ENCODE assay signal across 8 cellular contexts in the genomic region with DNA sequence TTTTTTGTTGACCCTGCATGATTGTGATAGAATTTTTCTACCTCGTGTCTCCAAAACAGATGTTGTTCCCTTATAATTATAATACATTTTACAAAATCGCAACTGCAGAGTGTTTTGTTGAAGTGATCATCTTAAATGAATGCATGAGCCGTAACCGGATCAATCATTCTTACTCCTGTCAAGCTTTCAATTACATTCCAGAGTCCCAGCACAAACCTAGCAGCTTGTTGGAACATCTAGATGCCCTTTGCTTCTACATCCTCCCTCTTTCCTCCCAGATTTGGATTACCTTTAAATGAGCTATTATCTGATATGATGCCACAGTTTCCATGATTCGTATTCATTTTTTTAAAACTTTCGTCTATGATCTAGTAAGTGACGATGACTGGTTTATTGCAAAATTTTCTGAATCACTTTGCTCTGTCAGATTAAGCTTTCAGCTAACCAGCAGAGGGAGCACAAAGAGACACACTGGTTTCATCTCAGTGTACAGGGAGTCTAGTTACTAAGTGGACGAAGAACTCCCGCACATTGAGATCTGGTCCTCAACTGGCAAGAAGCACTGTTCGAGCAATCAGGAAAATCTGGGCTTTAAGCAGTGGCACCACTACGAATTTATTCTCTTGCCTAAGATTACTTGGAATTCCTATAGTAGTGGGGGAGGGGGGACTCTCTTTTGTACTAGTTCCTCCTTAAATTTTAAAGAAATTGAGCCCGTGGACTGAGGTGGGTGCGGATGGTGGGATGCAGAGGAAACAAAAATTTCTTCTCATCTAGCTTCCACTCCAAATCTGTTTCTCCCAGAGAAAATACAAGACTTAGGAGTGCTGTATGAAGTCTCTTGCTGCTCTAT. TPM values are rescaled to one million over a fixed set of nuclear protein-coding genes. Genes with fewer than 3 reads are reported as not detected.
DNase-seq lines count a peak whose midpoint lies in the region; ATAC-seq and TF ChIP-seq lines count a peak whose summit lies in the region.

No MANE protein-coding gene starts in this region.

- no peak overlapping the region for H3K4me3 ChIP-seq in Caco-2 (ENCODE audit: low read depth, low read length)

- H3K9me3 Mint-ChIP-seq in Caco-2 (ENCODE audit: unreplicated experiment), result no peaks in the 10 kb centered on the region
- H3K9me3 Mint-ChIP-seq in activated CD8-positive, alpha-beta T cell treated with anti-CD3 and anti-CD28 coated beads for 36 hours, result no peaks in the 10 kb centered on the region

- H3K27ac Mint-ChIP-seq in Caco-2 (ENCODE audit: unreplicated experiment), result no peak overlapping the region
- no peak overlapping the region for H3K27ac Mint-ChIP-seq in activated CD8-positive, alpha-beta T cell treated with anti-CD3 and anti-CD28 coated beads for 36 hours

- no peaks in the 10 kb centered on the region for H3K27me3 ChIP-seq in Caco-2 (replicated peaks; ENCODE audit: control insufficient read depth, insufficient read depth, low read length)

- peaks cover 32% of the 10 kb centered on the region for H3K27me3 Mint-ChIP-seq in Caco-2 (ENCODE audit: insufficient read depth, unreplicated experiment)
- H3K27me3 Mint-ChIP-seq in activated CD8-positive, alpha-beta T cell treated with anti-CD3 and anti-CD28 coated beads for 36 hours, result peaks cover 21% of the 10 kb centered on the region

- H3K9me3 ChIP-seq in Caco-2, result no peaks in the 10 kb centered on the region

- intact Hi-C loops in Caco-2 (cut with micrococcal nuclease; ENCODE audit: unreplicated experiment), result loop anchor here (1.0 kb wide), 3 partner anchors 66 to 174 kb away; no protein-coding TSS in a partner anchor
- intact Hi-C loops in activated CD8-positive, alpha-beta T cell treated with anti-CD3 and anti-CD28 coated beads for 36 hours (cut with micrococcal nuclease), result loop anchor here (2.0 kb wide), 1 partner anchor 169 kb away; no protein-coding TSS in a partner anchor

- CTCF ChIA-PET in Caco-2 (lab: Charles Lee), result interaction anchor here (1.0 to 2.3 kb wide), 6 partner anchors 9 to 468 kb away, joined by 3 to 23 read pairs (median 4); a partner anchor contains a TSS
- CTCF ChIA-PET in activated CD8-positive, alpha-beta T cell treated with anti-CD3 and anti-CD28 coated beads for 36 hours (lab: Charles Lee), result interaction anchor here (0.6 to 5.6 kb wide), 39 partner anchors 8 to 469 kb away, joined by 3 to 53 read pairs (median 4); a partner anchor contains a TSS

- BruUV-seq in Caco-2 (replicated peaks; lab: Mats Ljungman, UMichigan), result no TSS peak

- H3K36me3 ChIP-seq in Caco-2 (ENCODE audit: control insufficient read depth, insufficient read depth, low read length), result no peaks in the 10 kb centered on the region

- TF ChIP-seq CTCF in Caco-2 (IDR thresholded peaks at IDR 0.05; ENCODE audit: insufficient read depth in 1 of 2, low read depth in 1 of 2, low read length in 1 of 2, severe bottlenecking in 1 of 2, unreplicated experiment in 1 of 2), result peak; percentile 52 to 70
- TF ChIP-seq CTCF in activated CD8-positive, alpha-beta T cell treated with anti-CD3 and anti-CD28 coated beads for 36 hours (IDR thresholded peaks at IDR 0.05), result peak; percentile 44

- no peaks in the 10 kb centered on the region for H3K4me1 Mint-ChIP-seq in Caco-2 (ENCODE audit: low read depth, unreplicated experiment)
- H3K4me1 Mint-ChIP-seq in activated CD8-positive, alpha-beta T cell treated with anti-CD3 and anti-CD28 coated beads for 36 hours (ENCODE audit: low read depth), result peaks cover 4% of the 10 kb centered on the region

- no peak overlapping the region for H3K4me3 Mint-ChIP-seq in Caco-2 (ENCODE audit: unreplicated experiment)
- no peak overlapping the region for H3K4me3 Mint-ChIP-seq in activated CD8-positive, alpha-beta T cell treated with anti-CD3 and anti-CD28 coated beads for 36 hours

- H3K36me3 Mint-ChIP-seq in Caco-2 (ENCODE audit: insufficient read depth, unreplicated experiment), result no peaks in the 10 kb centered on the region
- H3K36me3 Mint-ChIP-seq in activated CD8-positive, alpha-beta T cell treated with anti-CD3 and anti-CD28 coated beads for 36 hours (ENCODE audit: low read depth), result no peaks in the 10 kb centered on the region

- no peaks in the 10 kb centered on the region for H3K4me1 ChIP-seq in Caco-2

- POLR2A ChIA-PET in Caco-2 (lab: Charles Lee), result interaction anchor here (0.7 kb wide), 1 partner anchor 174 kb away, joined by 3 read pairs; no protein-coding TSS in a partner anchor
- POLR2A ChIA-PET in activated CD8-positive, alpha-beta T cell treated with anti-CD3 and anti-CD28 coated beads for 36 hours (lab: Charles Lee), result interaction anchor here (1.0 kb wide), 1 partner anchor 26 kb away, joined by 4 read pairs; no protein-coding TSS in a partner anchor

- ATAC-seq in GM18907 (IDR thresholded peaks at IDR 0.05; ENCODE audit: unreplicated experiment) (peak; percentile 79), HG03378 (IDR thresholded peaks at IDR 0.05; ENCODE audit: unreplicated experiment) (peak; percentile 83)
- ATAC-seq in activated CD8-positive, alpha-beta T cell treated with anti-CD3 and anti-CD28 coated beads for 36 hours, result peak; percentile 90

- peak; percentile 45 to 56 for DNase-seq in Caco-2
- DNase-seq in NCI-H510A treated with DMSO at 0.1 percent for 48 hours (lab: John Stamatoyannopoulos, UW), result peak; percentile 74
- peak; percentile 28 for DNase-seq in activated CD8-positive, alpha-beta T cell treated with anti-CD3 and anti-CD28 coated beads for 36 hours
- peak; percentile 71 for DNase-seq in globus pallidus (ENCODE audit: low spot score)
- DNase-seq in pons (ENCODE audit: low spot score), result peak; percentile 88
- no peak for DNase-seq in cerebellar nuclear complex (lab: John Stamatoyannopoulos, UW)

RNA-seq across cellular contexts. Expression of a gene that starts 40.9 kb away (rescaled TPM):
- not detected in 2 replicates for total RNA-seq in Caco-2 (2022)
- total RNA-seq in activated CD8-positive, alpha-beta T cell treated with anti-CD3 and anti-CD28 coated beads for 36 hours, result under 1 TPM in 1 of 2 experiments, not detected in 1; 0.31 TPM

RNA-seq across cellular contexts. Expression of a gene that starts 54.7 kb away (rescaled TPM):
- 16.7 and 22.6 TPM in 2 replicates for total RNA-seq in Caco-2 (2022)
- 10 to 100 TPM; 21.6 to 22.5 TPM for total RNA-seq in activated CD8-positive, alpha-beta T cell treated with anti-CD3 and anti-CD28 coated beads for 36 hours

Comparison
In these comparisons a context has a peak if more than half of its experiments do, and no peak if none do; other contexts are left out.
1. DNase-seq: peak in Caco-2 (2 of 2), NCI-H510A treated with DMSO at 0.1 percent for 48 hours (single experiment), activated CD8-positive, alpha-beta T cell treated with anti-CD3 and anti-CD28 coated beads for 36 hours (single experiment), globus pallidus (single experiment) and pons (single experiment); none in cerebellar nuclear complex (0 of 2).
2. Peak in every context shown above with its lines, with median percentiles within 50 percentile points of each other: ATAC-seq.